16 cellular contexts compared by ENCODE assay signal in the genomic region with DNA sequence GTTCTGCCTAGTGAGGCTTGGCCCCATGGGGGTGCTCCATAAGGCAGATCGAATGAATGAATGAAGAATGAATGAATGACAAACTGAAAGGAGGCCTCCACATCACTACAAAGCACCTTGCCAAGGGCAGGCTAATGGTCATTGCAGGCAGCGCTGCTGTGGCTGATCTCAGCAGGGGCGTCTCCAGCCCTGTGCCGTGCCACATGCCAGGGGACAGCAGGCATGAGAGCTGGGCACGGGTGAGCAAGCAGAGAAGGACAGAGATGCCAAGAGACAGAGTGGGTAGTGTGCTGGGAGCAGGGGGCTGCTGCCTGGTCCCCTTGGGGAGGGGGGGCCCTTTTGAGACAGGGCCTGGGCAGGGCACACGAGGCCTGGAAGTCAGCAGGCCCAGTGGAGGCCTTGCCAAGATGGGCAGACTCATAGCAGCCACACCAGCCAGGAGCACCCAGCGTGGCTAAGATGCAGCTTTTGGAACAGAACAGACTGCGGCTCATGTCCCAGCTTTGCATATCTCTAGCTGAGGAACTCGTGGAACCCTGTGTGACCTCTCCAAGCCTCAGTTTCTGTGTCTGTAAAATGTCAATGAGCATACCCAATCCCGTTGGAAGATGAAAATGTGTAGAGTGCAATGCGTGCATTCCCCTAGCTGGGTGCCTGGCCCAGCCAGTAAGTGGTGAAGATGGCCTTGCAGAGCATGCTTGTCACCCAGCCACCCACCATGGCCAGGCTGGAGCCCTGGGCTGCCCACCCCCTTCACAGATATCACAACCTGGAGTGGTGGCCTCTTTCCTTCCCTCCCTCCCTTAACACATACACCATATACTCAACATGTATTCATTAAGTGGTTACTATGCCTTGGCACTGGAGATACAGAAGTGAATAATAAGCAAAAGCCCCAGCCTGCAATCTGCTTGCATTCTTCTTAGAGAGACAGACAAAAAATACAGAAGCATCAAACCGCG.
DNase-seq lines count a peak whose midpoint lies in the region; ATAC-seq and TF ChIP-seq lines count a peak whose summit lies in the region.
"Had no signal": no experiment of that assay in that cellular context is flagged by ENCODE, and none has a peak within 500 bp of the region (broad histone marks: within the 10 kb centered on the region; RNA-seq: fewer than 3 reads in every experiment).

No MANE protein-coding gene starts in this region.

- no peaks in the 10 kb centered on the region for H3K36me3 Mint-ChIP-seq in osteocyte (ENCODE audit: unreplicated experiment)
- H3K36me3 Mint-ChIP-seq in activated CD8-positive, alpha-beta memory T cell treated with anti-CD3 and anti-CD28 coated beads, Interleukin-2, amount 10 ng/mL, durations not matched to agents 7 days and 5 days: no peaks in the 10 kb centered on the region
- no peaks in the 10 kb centered on the region for H3K36me3 Mint-ChIP-seq in CD4-positive, alpha-beta T cell (ENCODE audit: low read depth)
- H3K36me3 Mint-ChIP-seq: CD8-positive, alpha-beta T cell had no signal

- H3K27ac Mint-ChIP-seq in stimulated activated naive CD8-positive, alpha-beta T cell treated with anti-CD3 and anti-CD28 coated beads, Interleukin-15, amount 100 ng/mL, for 72 hours: no peak overlapping the region
- no peak overlapping the region for H3K27ac Mint-ChIP-seq in osteocyte (ENCODE audit: unreplicated experiment)
- H3K27ac Mint-ChIP-seq in activated CD8-positive, alpha-beta memory T cell treated with anti-CD3 and anti-CD28 coated beads, Interleukin-2, amount 10 ng/mL, durations not matched to agents 7 days and 5 days: no peak overlapping the region
- H3K27ac Mint-ChIP-seq in CD4-positive, alpha-beta T cell: no peak overlapping the region
- H3K27ac Mint-ChIP-seq: CD8-positive, alpha-beta T cell had no signal

- WGBS in right cardiac atrium: 85% methylated on average over 13 of the region's 13 CpGs

- H3K4me1 Mint-ChIP-seq in stimulated activated naive CD8-positive, alpha-beta T cell treated with anti-CD3 and anti-CD28 coated beads, Interleukin-15, amount 100 ng/mL, for 72 hours: no peaks in the 10 kb centered on the region
- no peaks in the 10 kb centered on the region for H3K4me1 Mint-ChIP-seq in osteocyte (ENCODE audit: unreplicated experiment)
- H3K4me1 Mint-ChIP-seq in activated CD8-positive, alpha-beta memory T cell treated with anti-CD3 and anti-CD28 coated beads, Interleukin-2, amount 10 ng/mL, durations not matched to agents 7 days and 5 days: no peaks in the 10 kb centered on the region
- H3K4me1 Mint-ChIP-seq in CD4-positive, alpha-beta T cell (ENCODE audit: low read depth): no peaks in the 10 kb centered on the region

- no peaks in the 10 kb centered on the region for H3K27me3 ChIP-seq in right cardiac atrium (ENCODE audit: control insufficient read depth, insufficient read depth)
- no peaks in the 10 kb centered on the region for H3K27me3 ChIP-seq in CD4-positive, alpha-beta T cell (ENCODE audit: control insufficient read depth, insufficient read depth, low read length)

- TF ChIP-seq CTCF in osteocyte (IDR thresholded peaks at IDR 0.05): no peak
- no peak for TF ChIP-seq CTCF in CD4-positive, alpha-beta T cell (IDR thresholded peaks at IDR 0.05)

- H3K9me3 Mint-ChIP-seq in stimulated activated naive CD8-positive, alpha-beta T cell treated with anti-CD3 and anti-CD28 coated beads, Interleukin-15, amount 100 ng/mL, for 72 hours: no peaks in the 10 kb centered on the region
- no peaks in the 10 kb centered on the region for H3K9me3 Mint-ChIP-seq in osteocyte (ENCODE audit: unreplicated experiment)
- H3K9me3 Mint-ChIP-seq in activated CD8-positive, alpha-beta memory T cell treated with anti-CD3 and anti-CD28 coated beads, Interleukin-2, amount 10 ng/mL, durations not matched to agents 7 days and 5 days (ENCODE audit: low read depth): peaks cover 2% of the 10 kb centered on the region
- no peaks in the 10 kb centered on the region for H3K9me3 Mint-ChIP-seq in CD4-positive, alpha-beta T cell
- H3K9me3 Mint-ChIP-seq: CD8-positive, alpha-beta T cell had no signal

- POLR2A ChIA-PET in CD4-positive, alpha-beta T cell (lab: Charles Lee): no interaction called here

- peaks cover 7% of the 10 kb centered on the region for H3K27me3 Mint-ChIP-seq in stimulated activated naive CD8-positive, alpha-beta T cell treated with anti-CD3 and anti-CD28 coated beads, Interleukin-15, amount 100 ng/mL, for 72 hours
- no peaks in the 10 kb centered on the region for H3K27me3 Mint-ChIP-seq in osteocyte (ENCODE audit: unreplicated experiment)
- peaks cover 2% of the 10 kb centered on the region for H3K27me3 Mint-ChIP-seq in activated CD8-positive, alpha-beta memory T cell treated with anti-CD3 and anti-CD28 coated beads, Interleukin-2, amount 10 ng/mL, durations not matched to agents 7 days and 5 days
- H3K27me3 Mint-ChIP-seq in CD4-positive, alpha-beta T cell: no peaks in the 10 kb centered on the region

- no peaks in the 10 kb centered on the region for H3K9me3 ChIP-seq in right cardiac atrium (ENCODE audit: control insufficient read depth, low read length)
- no peaks in the 10 kb centered on the region for H3K9me3 ChIP-seq in CD4-positive, alpha-beta T cell (ENCODE audit: control insufficient read depth, low read length)

- H3K27ac ChIP-seq in right cardiac atrium (ENCODE audit: low read length): no peak overlapping the region
- H3K27ac ChIP-seq in CD4-positive, alpha-beta T cell (ENCODE audit: low read depth, low read length): no peak overlapping the region

- no peak for DNase-seq in stimulated activated naive CD8-positive, alpha-beta T cell treated with anti-CD3 and anti-CD28 coated beads, Interleukin-15, amount 100 ng/mL, for 72 hours
- DNase-seq in stimulated activated naive CD8-positive, alpha-beta T cell treated with anti-CD3 and anti-CD28 coated beads, Interleukin-15, Interleukin-2, amounts not matched to agents 100 U/mL and 50 U/mL, for 24 hours: no peak
- DNase-seq in right cardiac atrium: no peak
- DNase-seq in osteocyte (ENCODE audit: extremely low spot score, unreplicated experiment): peak; percentile 46
- no peak for DNase-seq in activated CD8-positive, alpha-beta memory T cell treated with anti-CD3 and anti-CD28 coated beads, Interleukin-2, amount 10 ng/mL, durations not matched to agents 7 days and 5 days
- DNase-seq in CD4-positive, alpha-beta T cell: no peak
- DNase-seq in KBM-7: no peak
- no peak for DNase-seq in posterior vena cava (ENCODE audit: low spot score)
- DNase-seq: DMS79, KG1, NCI-H1436 treated with DMSO at 0.1 percent for 48 hours, NCI-H2029 treated with DMSO at 0.1 percent for 48 hours, NCI-H2171 treated with DMSO at 0.1 percent for 48 hours, NCI-H446 treated with DMSO at 0.1 percent for 48 hours, OCI-M1 had no signal

- ATAC-seq in stimulated activated naive CD8-positive, alpha-beta T cell treated with anti-CD3 and anti-CD28 coated beads, Interleukin-15, amount 100 ng/mL, for 72 hours: peak; percentile 12
- ATAC-seq in stimulated activated naive CD8-positive, alpha-beta T cell treated with anti-CD3 and anti-CD28 coated beads, Interleukin-15, Interleukin-2, amounts not matched to agents 100 U/mL and 50 U/mL, for 24 hours: no peak
- ATAC-seq in right cardiac atrium: peak; percentile 8 to 10
- no peak for ATAC-seq in activated CD8-positive, alpha-beta memory T cell treated with anti-CD3 and anti-CD28 coated beads, Interleukin-2, amount 10 ng/mL, durations not matched to agents 7 days and 5 days
- ATAC-seq in CD4-positive, alpha-beta T cell (ENCODE audit: poor library complexity): no peak
- ATAC-seq: CD8-positive, alpha-beta T cell had no signal

- H3K4me3 Mint-ChIP-seq in stimulated activated naive CD8-positive, alpha-beta T cell treated with anti-CD3 and anti-CD28 coated beads, Interleukin-15, amount 100 ng/mL, for 72 hours: no peak overlapping the region
- H3K4me3 Mint-ChIP-seq in osteocyte (ENCODE audit: unreplicated experiment): no peak overlapping the region
- H3K4me3 Mint-ChIP-seq in activated CD8-positive, alpha-beta memory T cell treated with anti-CD3 and anti-CD28 coated beads, Interleukin-2, amount 10 ng/mL, durations not matched to agents 7 days and 5 days: no peak overlapping the region
- H3K4me3 Mint-ChIP-seq in CD4-positive, alpha-beta T cell: no peak overlapping the region
- H3K4me3 Mint-ChIP-seq: CD8-positive, alpha-beta T cell had no signal

- intact Hi-C loops in right cardiac atrium (cut with DNase I) (loop anchor here in 2 of 4 donors (10.0 kb wide), 1 partner anchor 114 kb away; a partner anchor contains a TSS), posterior vena cava (cut with DNase I) (no loop called here)
- intact Hi-C loops in CD4-positive, alpha-beta T cell (cut with DNase I, micrococcal nuclease): no loop called here

- H3K4me3 ChIP-seq in right cardiac atrium (ENCODE audit: low read length): no peak overlapping the region

- in situ Hi-C loops in KBM-7 (cut with MboI; ENCODE audit: low pct_unique_long_range_greater_than_20kb, low sequenced_read_pairs): no loop called here

- CTCF ChIA-PET in activated CD8-positive, alpha-beta memory T cell treated with anti-CD3 and anti-CD28 coated beads, Interleukin-2, amount 10 ng/mL, durations not matched to agents 7 days and 5 days (lab: Charles Lee): no interaction called here
- CTCF ChIA-PET in CD4-positive, alpha-beta T cell (lab: Charles Lee): no interaction called here

- no peaks in the 10 kb centered on the region for H3K4me1 ChIP-seq in right cardiac atrium (ENCODE audit: control insufficient read depth, insufficient read depth, low read length)

Comparison
In these comparisons a context has a peak if more than half of its experiments do, and no peak if none do; other contexts are left out.
1. ATAC-seq: peak in stimulated activated naive CD8-positive, alpha-beta T cell treated with anti-CD3 and anti-CD28 coated beads, Interleukin-15, amount 100 ng/mL, for 72 hours (single experiment) and right cardiac atrium (2 of 2); none in stimulated activated naive CD8-positive, alpha-beta T cell treated with anti-CD3 and anti-CD28 coated beads, Interleukin-15, Interleukin-2, amounts not matched to agents 100 U/mL and 50 U/mL, for 24 hours (single experiment), activated CD8-positive, alpha-beta memory T cell treated with anti-CD3 and anti-CD28 coated beads, Interleukin-2, amount 10 ng/mL, durations not matched to agents 7 days and 5 days (single experiment) and CD4-positive, alpha-beta T cell (single experiment).